ENCODE assay signal across 25 cellular contexts in the genomic region with DNA sequence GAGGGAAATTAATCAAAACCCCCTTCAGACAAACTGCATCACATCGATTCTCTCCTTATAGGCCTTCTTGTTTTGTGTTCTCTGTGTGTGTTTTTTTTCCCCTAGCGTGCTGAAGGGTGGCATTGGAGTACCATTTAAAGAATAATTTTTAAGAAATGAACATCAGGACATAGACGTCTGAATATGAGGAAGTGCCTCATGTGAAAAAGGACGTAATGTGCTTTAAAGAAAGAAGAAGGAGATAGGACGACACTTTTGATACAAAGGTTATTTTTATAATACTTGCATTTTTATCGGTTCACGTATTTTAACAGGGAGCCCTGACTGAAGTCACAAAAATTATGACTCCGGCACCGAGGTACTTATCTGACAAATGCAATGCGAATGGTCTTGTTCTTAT.
DNase-seq lines count a peak whose midpoint lies in the region; ATAC-seq, FAIRE-seq and TF ChIP-seq lines count a peak whose summit lies in the region.
"Had no signal": no experiment of that assay in that cellular context is flagged by ENCODE, and none has a peak within 500 bp of the region (broad histone marks: within the 10 kb centered on the region; RNA-seq: fewer than 3 reads in every experiment).

No MANE protein-coding gene starts in this region.

- H3F3A ChIP-seq in GM23338 (replicated peaks; ENCODE audit: low read depth): no peaks in the 10 kb centered on the region

- DNase-seq in DMS79 treated with DMSO at 0.1 percent for 48 hours (lab: John Stamatoyannopoulos, UW): peak; percentile 60
- no peak for DNase-seq in DMS79 (lab: John Stamatoyannopoulos, UW)
- DNase-seq in NCI-H345 treated with DMSO at 0.1 percent for 48 hours (lab: John Stamatoyannopoulos, UW; ENCODE audit: unreplicated experiment): peak; percentile 55
- no peak for DNase-seq in NCI-H345 (lab: John Stamatoyannopoulos, UW)
- no peak for DNase-seq in GM23338 (ENCODE audit: low spot score)
- no peak for DNase-seq in K562 (ENCODE audit: extremely low read depth in 1 of 4, low spot score in 3 of 4)
- no peak for DNase-seq in COLO668 (lab: John Stamatoyannopoulos, UW; ENCODE audit: unreplicated experiment)
- no peak for DNase-seq in NCI-H1417 (lab: John Stamatoyannopoulos, UW)
- DNase-seq: 8988T; ACHN; AML-193; BE2C; Calu3; CD4-positive, alpha-beta T cell; CD8-positive, alpha-beta memory T cell; DND-41; GM23248; H9 had no signal

- no peaks in the 10 kb centered on the region for H3K79me2 ChIP-seq in GM23338 (replicated peaks; ENCODE audit: insufficient read depth)
- no peaks in the 10 kb centered on the region for H3K79me2 ChIP-seq in K562 (ENCODE audit: control insufficient read depth, insufficient read depth, low read length)

- no peaks in the 10 kb centered on the region for H3K9me3 ChIP-seq in K562 (replicated peaks; ENCODE audit: control insufficient read depth, insufficient read depth, low read depth, low read length)
- H3K9me3 ChIP-seq: A549; BE2C; BLaER1 treated with 17β-estradiol and CSF1 and Interleukin-3, amounts not matched to agents 10 nM and 100 nM had no signal

- CTCF ChIA-PET in K562 (lab: Yijun Ruan, JAX; ENCODE audit: low intra/inter-chr PET ratio): no interaction called here

- H3K27me3 Mint-ChIP-seq in GM23338 (ENCODE audit: insufficient read depth, low read depth, poor library complexity): peaks cover 8% of the 10 kb centered on the region
- H3K27me3 Mint-ChIP-seq: CD4-positive, alpha-beta T cell; CD8-positive, alpha-beta memory T cell had no signal

- intact Hi-C loops in K562 (cut with micrococcal nuclease): no loop called here

- no TSS peak for BruUV-seq in K562 (replicated peaks; lab: Mats Ljungman, UMichigan)

- no peak overlapping the region for H3K4me3 Mint-ChIP-seq in GM23338
- H3K4me3 Mint-ChIP-seq: CD14-positive monocyte; CD4-positive, alpha-beta T cell; CD8-positive, alpha-beta memory T cell; H9 had no signal

- H3K4me2 ChIP-seq in GM23338 (no peak overlapping the region), K562 (ENCODE audit: insufficient read depth, low read length) (peak overlapping the region; percentile 22; the same call in 1 of the 2 replicates)
- H3K4me2 ChIP-seq: A549; BLaER1 treated with 17β-estradiol and CSF1 and Interleukin-3, amounts not matched to agents 10 nM and 100 nM had no signal

- H3K36me3 Mint-ChIP-seq in GM23338 (ENCODE audit: low read depth): no peaks in the 10 kb centered on the region
- H3K36me3 Mint-ChIP-seq: CD14-positive monocyte had no signal

- TF ChIP-seq CTCF in GM23338 (conservative IDR thresholded peaks at IDR 0.05; ENCODE audit: low read depth in 2 of 2) (no peak), K562 (IDR thresholded peaks at IDR 0.05 in 2 of 3, conservative IDR thresholded peaks at IDR 0.05 in 1 of 3; ENCODE audit: insufficient read depth in 2 of 3, low read depth in 1 of 3, low read length in 3 of 3) (no peak)

- POLR2A ChIA-PET in K562 (lab: Yijun Ruan, JAX): no interaction called here

- TF ChIP-seq RAD21 in K562 (CRISPR knock-in tag; conservative IDR thresholded peaks at IDR 0.05 in 1 of 2, IDR thresholded peaks at IDR 0.05 in 1 of 2): no peak

- no peak for TF ChIP-seq POLR2A in K562 (conservative IDR thresholded peaks at IDR 0.05)

- ATAC-seq in GM23338 (no peak), K562 (no peak)
- ATAC-seq: A549, HCT116 had no signal

- no peaks in the 10 kb centered on the region for H3K9me1 ChIP-seq in K562 (ENCODE audit: control insufficient read depth, insufficient read depth, low read length)

- H3K4me3 ChIP-seq in GM23338: no peak overlapping the region
- no peak overlapping the region for H3K4me3 ChIP-seq in K562
- H3K4me3 ChIP-seq: A549; BLaER1 treated with 17β-estradiol and CSF1 and Interleukin-3, amounts not matched to agents 10 nM and 100 nM; GM23248 had no signal

- in situ Hi-C loops in K562 (cut with MboI): no loop called here

- no peak overlapping the region; the same call in 1 of the 2 replicates for H3K27ac Mint-ChIP-seq in GM23338
- H3K27ac Mint-ChIP-seq: CD4-positive, alpha-beta T cell; CD8-positive, alpha-beta memory T cell; H9 had no signal

- FAIRE-seq in K562 (lab: Jason Lieb, UNC): no peak
- FAIRE-seq: A549, G401.6, GM12892, GM19239 had no signal

- peak overlapping the region; percentile 91; the same call in 1 of the 2 replicates for H2AFZ ChIP-seq in GM23338
- no peak overlapping the region for H2AFZ ChIP-seq in K562 (ENCODE audit: low read depth, low read length)
- H2AFZ ChIP-seq: GM23248 had no signal

- peaks cover 17% of the 10 kb centered on the region for H3K4me1 ChIP-seq in GM23338 (ENCODE audit: insufficient read depth)
- peaks cover 6 to 8% of the 10 kb centered on the region in 2 experiments; a peak in 4 of 5 replicates for H3K4me1 ChIP-seq in K562 (replicated peaks in 1 of 2; ENCODE audit: control insufficient read depth in 2 of 2, insufficient read depth in 2 of 2, low read length in 2 of 2)
- H3K4me1 ChIP-seq: A549, BE2C had no signal

- peaks cover 44% of the 10 kb centered on the region for H3K4me1 Mint-ChIP-seq in GM23338

- TF ChIP-seq EP300 in K562 (IDR thresholded peaks at IDR 0.05; ENCODE audit: low read length): no peak

- H4K20me1 ChIP-seq in GM23338 (replicated peaks; ENCODE audit: insufficient read depth) (no peaks in the 10 kb centered on the region), K562 (replicated peaks; ENCODE audit: control insufficient read depth, insufficient read depth, low read length) (peaks cover 9% of the 10 kb centered on the region)
- H4K20me1 ChIP-seq: BLaER1 treated with 17β-estradiol and CSF1 and Interleukin-3, amounts not matched to agents 10 nM and 100 nM had no signal

- 1% methylated on average over 10 of the region's 10 CpGs for WGBS in K562 (ENCODE audit: insufficient coverage, low coverage, missing lambda C conversion rate)

- H3K27me3 ChIP-seq in GM23338 (ENCODE audit: insufficient read depth) (no peaks in the 10 kb centered on the region), K562 (ENCODE audit: control insufficient read depth in 2 of 2, insufficient read depth in 2 of 2, low read length in 2 of 2) (peaks cover 38 to 41% of the 10 kb centered on the region in 2 experiments)
- H3K27me3 ChIP-seq: BE2C; BLaER1 treated with 17β-estradiol and CSF1 and Interleukin-3, amounts not matched to agents 10 nM and 100 nM had no signal

- H3K27ac ChIP-seq in GM23338 (ENCODE audit: low read depth) (no peak overlapping the region), K562 (ENCODE audit: extremely low read depth, low read depth, low read length) (no peak overlapping the region)
- H3K27ac ChIP-seq: A549; BLaER1 treated with 17β-estradiol and CSF1 and Interleukin-3, amounts not matched to agents 10 nM and 100 nM; GM23248 had no signal

- no peaks in the 10 kb centered on the region for H3K9me2 ChIP-seq in GM23338 (ENCODE audit: insufficient read depth)

- H3K9me3 Mint-ChIP-seq in GM23338: no peaks in the 10 kb centered on the region
- H3K9me3 Mint-ChIP-seq: CD14-positive monocyte; CD4-positive, alpha-beta T cell; CD8-positive, alpha-beta memory T cell; H9 had no signal

- H3K36me3 ChIP-seq in GM23338 (ENCODE audit: insufficient read depth) (no peaks in the 10 kb centered on the region), K562 (ENCODE audit: control insufficient read depth, insufficient read depth, low read length) (no peaks in the 10 kb centered on the region)
- H3K36me3 ChIP-seq: BE2C; BLaER1 treated with 17β-estradiol and CSF1 and Interleukin-3, amounts not matched to agents 10 nM and 100 nM had no signal

- no peak overlapping the region for H3K9ac ChIP-seq in K562 (ENCODE audit: insufficient read depth in 1 of 2, low read depth in 2 of 2, low read length in 2 of 2)
- H3K9ac ChIP-seq: BLaER1 treated with 17β-estradiol and CSF1 and Interleukin-3, amounts not matched to agents 10 nM and 100 nM; GM23248 had no signal

TF ChIP-seq in GM23338, 12 proteins besides CTCF, POLR2A, EP300 and RAD21 (continues in another document):
- TF ChIP-seq, protein P1, sequence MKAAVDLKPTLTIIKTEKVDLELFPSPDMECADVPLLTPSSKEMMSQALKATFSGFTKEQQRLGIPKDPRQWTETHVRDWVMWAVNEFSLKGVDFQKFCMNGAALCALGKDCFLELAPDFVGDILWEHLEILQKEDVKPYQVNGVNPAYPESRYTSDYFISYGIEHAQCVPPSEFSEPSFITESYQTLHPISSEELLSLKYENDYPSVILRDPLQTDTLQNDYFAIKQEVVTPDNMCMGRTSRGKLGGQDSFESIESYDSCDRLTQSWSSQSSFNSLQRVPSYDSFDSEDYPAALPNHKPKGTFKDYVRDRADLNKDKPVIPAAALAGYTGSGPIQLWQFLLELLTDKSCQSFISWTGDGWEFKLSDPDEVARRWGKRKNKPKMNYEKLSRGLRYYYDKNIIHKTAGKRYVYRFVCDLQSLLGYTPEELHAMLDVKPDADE (IDR thresholded peaks at IDR 0.05): no peak
- no peak for TF ChIP-seq JUNB (IDR thresholded peaks at IDR 0.05; ENCODE audit: unreplicated experiment)
- TF ChIP-seq CREB1 (CRISPR knock-in tag; IDR thresholded peaks at IDR 0.05; ENCODE audit: low read depth): no peak

TF ChIP-seq in K562, 482 proteins besides CTCF, POLR2A, EP300 and RAD21:
- peak; percentile 11; the same call in 1 of the 2 replicates for TF ChIP-seq TAL1 (IDR thresholded peaks at IDR 0.05)
- no peak for TF ChIP-seq FOXK1 (CRISPR knock-in tag; IDR thresholded peaks at IDR 0.05; ENCODE audit: borderline replicate concordance)
- TF ChIP-seq FOXP1 (CRISPR knock-in tag; IDR thresholded peaks at IDR 0.05): no peak
- TF ChIP-seq SIRT6 (IDR thresholded peaks at IDR 0.05; ENCODE audit: low read depth, low read length): no peak
- TF ChIP-seq SPI1 (IDR thresholded peaks at IDR 0.05; ENCODE audit: borderline replicate concordance, low read depth, low read length): peak; percentile 55; the same call in 1 of the 2 replicates
- no peak for TF ChIP-seq RBM22 (IDR thresholded peaks at IDR 0.05; ENCODE audit: low read depth, low read length, poor library complexity, severe bottlenecking)
- no peak for TF ChIP-seq ZFP1 (CRISPR knock-in tag; IDR thresholded peaks at IDR 0.05)

Comparison
In these comparisons a context has a peak if more than half of its experiments do, and no peak if none do; other contexts are left out.
1. DNase-seq: peak in DMS79 treated with DMSO at 0.1 percent for 48 hours (single experiment) and NCI-H345 treated with DMSO at 0.1 percent for 48 hours (single experiment); none in DMS79 (single experiment), NCI-H345 (single experiment), GM23338 (single experiment), K562 (0 of 4), COLO668 (single experiment) and NCI-H1417 (0 of 3).